Comparison of ENCODE assay signal across 2 cellular contexts in the genomic region with DNA sequence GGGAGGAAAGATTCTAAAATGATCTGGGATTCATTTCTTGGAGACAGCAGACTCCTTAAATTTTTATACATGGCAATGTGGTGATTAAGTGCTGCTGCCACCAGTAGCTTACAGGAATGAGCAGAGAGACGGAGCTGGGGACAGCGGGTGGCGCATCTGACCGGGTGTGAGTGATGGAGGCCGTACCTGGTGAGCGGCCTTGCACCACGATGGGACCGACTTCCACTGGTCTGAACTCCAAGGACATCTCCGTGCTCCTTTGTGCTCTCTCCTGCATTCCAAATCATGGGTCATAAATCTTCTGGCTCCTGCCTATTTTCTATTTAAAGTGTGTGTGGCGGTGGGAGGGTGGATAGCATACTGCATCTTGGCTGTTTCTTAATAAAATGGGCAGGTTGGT.
TF ChIP-seq lines count a peak whose summit lies in the region.

No MANE protein-coding gene starts in this region.

TF ChIP-seq in SK-N-SH, 30 proteins besides CTCF, POLR2A, EP300 and RAD21 (continued from another document):
- TF ChIP-seq, protein P1, sequence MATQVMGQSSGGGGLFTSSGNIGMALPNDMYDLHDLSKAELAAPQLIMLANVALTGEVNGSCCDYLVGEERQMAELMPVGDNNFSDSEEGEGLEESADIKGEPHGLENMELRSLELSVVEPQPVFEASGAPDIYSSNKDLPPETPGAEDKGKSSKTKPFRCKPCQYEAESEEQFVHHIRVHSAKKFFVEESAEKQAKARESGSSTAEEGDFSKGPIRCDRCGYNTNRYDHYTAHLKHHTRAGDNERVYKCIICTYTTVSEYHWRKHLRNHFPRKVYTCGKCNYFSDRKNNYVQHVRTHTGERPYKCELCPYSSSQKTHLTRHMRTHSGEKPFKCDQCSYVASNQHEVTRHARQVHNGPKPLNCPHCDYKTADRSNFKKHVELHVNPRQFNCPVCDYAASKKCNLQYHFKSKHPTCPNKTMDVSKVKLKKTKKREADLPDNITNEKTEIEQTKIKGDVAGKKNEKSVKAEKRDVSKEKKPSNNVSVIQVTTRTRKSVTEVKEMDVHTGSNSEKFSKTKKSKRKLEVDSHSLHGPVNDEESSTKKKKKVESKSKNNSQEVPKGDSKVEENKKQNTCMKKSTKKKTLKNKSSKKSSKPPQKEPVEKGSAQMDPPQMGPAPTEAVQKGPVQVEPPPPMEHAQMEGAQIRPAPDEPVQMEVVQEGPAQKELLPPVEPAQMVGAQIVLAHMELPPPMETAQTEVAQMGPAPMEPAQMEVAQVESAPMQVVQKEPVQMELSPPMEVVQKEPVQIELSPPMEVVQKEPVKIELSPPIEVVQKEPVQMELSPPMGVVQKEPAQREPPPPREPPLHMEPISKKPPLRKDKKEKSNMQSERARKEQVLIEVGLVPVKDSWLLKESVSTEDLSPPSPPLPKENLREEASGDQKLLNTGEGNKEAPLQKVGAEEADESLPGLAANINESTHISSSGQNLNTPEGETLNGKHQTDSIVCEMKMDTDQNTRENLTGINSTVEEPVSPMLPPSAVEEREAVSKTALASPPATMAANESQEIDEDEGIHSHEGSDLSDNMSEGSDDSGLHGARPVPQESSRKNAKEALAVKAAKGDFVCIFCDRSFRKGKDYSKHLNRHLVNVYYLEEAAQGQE (IDR thresholded peaks at IDR 0.05; ENCODE audit: low read depth, low read length): no peak
- TF ChIP-seq, protein P2, sequence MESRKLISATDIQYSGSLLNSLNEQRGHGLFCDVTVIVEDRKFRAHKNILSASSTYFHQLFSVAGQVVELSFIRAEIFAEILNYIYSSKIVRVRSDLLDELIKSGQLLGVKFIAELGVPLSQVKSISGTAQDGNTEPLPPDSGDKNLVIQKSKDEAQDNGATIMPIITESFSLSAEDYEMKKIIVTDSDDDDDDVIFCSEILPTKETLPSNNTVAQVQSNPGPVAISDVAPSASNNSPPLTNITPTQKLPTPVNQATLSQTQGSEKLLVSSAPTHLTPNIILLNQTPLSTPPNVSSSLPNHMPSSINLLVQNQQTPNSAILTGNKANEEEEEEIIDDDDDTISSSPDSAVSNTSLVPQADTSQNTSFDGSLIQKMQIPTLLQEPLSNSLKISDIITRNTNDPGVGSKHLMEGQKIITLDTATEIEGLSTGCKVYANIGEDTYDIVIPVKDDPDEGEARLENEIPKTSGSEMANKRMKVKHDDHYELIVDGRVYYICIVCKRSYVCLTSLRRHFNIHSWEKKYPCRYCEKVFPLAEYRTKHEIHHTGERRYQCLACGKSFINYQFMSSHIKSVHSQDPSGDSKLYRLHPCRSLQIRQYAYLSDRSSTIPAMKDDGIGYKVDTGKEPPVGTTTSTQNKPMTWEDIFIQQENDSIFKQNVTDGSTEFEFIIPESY (IDR thresholded peaks at IDR 0.05; ENCODE audit: borderline replicate concordance, low read depth): no peak
- TF ChIP-seq FOSL2 (IDR thresholded peaks at IDR 0.05; ENCODE audit: borderline replicate concordance, low read depth) (no peak), YY1 (IDR thresholded peaks at IDR 0.05; ENCODE audit: low read depth) (no peak), TEAD4 (IDR thresholded peaks at IDR 0.05; ENCODE audit: borderline replicate concordance, insufficient read depth) (no peak), SIN3A (IDR thresholded peaks at IDR 0.05; ENCODE audit: borderline replicate concordance, low read depth, low read length) (no peak)

TF ChIP-seq in SK-N-SH treated with all-trans-retinoic acid at 6 μM for 48 hours, 23 proteins besides CTCF, POLR2A, EP300 and RAD21 (continued from another document):
- TF ChIP-seq, protein P3, sequence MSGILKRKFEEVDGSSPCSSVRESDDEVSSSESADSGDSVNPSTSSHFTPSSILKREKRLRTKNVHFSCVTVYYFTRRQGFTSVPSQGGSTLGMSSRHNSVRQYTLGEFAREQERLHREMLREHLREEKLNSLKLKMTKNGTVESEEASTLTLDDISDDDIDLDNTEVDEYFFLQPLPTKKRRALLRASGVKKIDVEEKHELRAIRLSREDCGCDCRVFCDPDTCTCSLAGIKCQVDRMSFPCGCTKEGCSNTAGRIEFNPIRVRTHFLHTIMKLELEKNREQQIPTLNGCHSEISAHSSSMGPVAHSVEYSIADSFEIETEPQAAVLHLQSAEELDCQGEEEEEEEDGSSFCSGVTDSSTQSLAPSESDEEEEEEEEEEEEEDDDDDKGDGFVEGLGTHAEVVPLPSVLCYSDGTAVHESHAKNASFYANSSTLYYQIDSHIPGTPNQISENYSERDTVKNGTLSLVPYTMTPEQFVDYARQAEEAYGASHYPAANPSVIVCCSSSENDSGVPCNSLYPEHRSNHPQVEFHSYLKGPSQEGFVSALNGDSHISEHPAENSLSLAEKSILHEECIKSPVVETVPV (CRISPR knock-in tag; IDR thresholded peaks at IDR 0.05): no peak
- TF ChIP-seq, protein P4, sequence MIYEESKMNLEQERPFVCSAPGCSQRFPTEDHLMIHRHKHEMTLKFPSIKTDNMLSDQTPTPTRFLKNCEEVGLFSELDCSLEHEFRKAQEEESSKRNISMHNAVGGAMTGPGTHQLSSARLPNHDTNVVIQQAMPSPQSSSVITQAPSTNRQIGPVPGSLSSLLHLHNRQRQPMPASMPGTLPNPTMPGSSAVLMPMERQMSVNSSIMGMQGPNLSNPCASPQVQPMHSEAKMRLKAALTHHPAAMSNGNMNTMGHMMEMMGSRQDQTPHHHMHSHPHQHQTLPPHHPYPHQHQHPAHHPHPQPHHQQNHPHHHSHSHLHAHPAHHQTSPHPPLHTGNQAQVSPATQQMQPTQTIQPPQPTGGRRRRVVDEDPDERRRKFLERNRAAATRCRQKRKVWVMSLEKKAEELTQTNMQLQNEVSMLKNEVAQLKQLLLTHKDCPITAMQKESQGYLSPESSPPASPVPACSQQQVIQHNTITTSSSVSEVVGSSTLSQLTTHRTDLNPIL (CRISPR knock-in tag; IDR thresholded peaks at IDR 0.05; ENCODE audit: low read depth): no peak
- TF ChIP-seq TOX (CRISPR knock-in tag; IDR thresholded peaks at IDR 0.05; ENCODE audit: borderline replicate concordance) (no peak), GLIS3 (CRISPR knock-in tag; IDR thresholded peaks at IDR 0.05) (no peak), ARNTL (CRISPR knock-in tag; IDR thresholded peaks at IDR 0.05; ENCODE audit: borderline replicate concordance, low read depth) (no peak), ISL1 (CRISPR knock-in tag; IDR thresholded peaks at IDR 0.05) (no peak), ZFP3 (CRISPR knock-in tag; IDR thresholded peaks at IDR 0.05) (no peak), ZNF8 (CRISPR knock-in tag; IDR thresholded peaks at IDR 0.05) (no peak), ZNF565 (CRISPR knock-in tag; conservative IDR thresholded peaks at IDR 0.05; ENCODE audit: low read depth) (no peak)
- TF ChIP-seq, protein P5, sequence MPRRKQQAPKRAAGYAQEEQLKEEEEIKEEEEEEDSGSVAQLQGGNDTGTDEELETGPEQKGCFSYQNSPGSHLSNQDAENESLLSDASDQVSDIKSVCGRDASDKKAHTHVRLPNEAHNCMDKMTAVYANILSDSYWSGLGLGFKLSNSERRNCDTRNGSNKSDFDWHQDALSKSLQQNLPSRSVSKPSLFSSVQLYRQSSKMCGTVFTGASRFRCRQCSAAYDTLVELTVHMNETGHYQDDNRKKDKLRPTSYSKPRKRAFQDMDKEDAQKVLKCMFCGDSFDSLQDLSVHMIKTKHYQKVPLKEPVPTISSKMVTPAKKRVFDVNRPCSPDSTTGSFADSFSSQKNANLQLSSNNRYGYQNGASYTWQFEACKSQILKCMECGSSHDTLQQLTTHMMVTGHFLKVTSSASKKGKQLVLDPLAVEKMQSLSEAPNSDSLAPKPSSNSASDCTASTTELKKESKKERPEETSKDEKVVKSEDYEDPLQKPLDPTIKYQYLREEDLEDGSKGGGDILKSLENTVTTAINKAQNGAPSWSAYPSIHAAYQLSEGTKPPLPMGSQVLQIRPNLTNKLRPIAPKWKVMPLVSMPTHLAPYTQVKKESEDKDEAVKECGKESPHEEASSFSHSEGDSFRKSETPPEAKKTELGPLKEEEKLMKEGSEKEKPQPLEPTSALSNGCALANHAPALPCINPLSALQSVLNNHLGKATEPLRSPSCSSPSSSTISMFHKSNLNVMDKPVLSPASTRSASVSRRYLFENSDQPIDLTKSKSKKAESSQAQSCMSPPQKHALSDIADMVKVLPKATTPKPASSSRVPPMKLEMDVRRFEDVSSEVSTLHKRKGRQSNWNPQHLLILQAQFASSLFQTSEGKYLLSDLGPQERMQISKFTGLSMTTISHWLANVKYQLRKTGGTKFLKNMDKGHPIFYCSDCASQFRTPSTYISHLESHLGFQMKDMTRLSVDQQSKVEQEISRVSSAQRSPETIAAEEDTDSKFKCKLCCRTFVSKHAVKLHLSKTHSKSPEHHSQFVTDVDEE (CRISPR knock-in tag; IDR thresholded peaks at IDR 0.05): no peak
- TF ChIP-seq, protein P6, sequence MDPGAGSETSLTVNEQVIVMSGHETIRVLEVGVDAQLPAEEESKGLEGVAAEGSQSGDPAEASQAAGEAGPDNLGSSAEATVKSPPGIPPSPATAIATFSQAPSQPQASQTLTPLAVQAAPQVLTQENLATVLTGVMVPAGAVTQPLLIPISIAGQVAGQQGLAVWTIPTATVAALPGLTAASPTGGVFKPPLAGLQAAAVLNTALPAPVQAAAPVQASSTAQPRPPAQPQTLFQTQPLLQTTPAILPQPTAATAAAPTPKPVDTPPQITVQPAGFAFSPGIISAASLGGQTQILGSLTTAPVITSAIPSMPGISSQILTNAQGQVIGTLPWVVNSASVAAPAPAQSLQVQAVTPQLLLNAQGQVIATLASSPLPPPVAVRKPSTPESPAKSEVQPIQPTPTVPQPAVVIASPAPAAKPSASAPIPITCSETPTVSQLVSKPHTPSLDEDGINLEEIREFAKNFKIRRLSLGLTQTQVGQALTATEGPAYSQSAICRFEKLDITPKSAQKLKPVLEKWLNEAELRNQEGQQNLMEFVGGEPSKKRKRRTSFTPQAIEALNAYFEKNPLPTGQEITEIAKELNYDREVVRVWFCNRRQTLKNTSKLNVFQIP (CRISPR knock-in tag; IDR thresholded peaks at IDR 0.05; ENCODE audit: borderline replicate concordance, low read depth): no peak
